Comparison of ENCODE assay signal across 1 cellular context in the genomic region with DNA sequence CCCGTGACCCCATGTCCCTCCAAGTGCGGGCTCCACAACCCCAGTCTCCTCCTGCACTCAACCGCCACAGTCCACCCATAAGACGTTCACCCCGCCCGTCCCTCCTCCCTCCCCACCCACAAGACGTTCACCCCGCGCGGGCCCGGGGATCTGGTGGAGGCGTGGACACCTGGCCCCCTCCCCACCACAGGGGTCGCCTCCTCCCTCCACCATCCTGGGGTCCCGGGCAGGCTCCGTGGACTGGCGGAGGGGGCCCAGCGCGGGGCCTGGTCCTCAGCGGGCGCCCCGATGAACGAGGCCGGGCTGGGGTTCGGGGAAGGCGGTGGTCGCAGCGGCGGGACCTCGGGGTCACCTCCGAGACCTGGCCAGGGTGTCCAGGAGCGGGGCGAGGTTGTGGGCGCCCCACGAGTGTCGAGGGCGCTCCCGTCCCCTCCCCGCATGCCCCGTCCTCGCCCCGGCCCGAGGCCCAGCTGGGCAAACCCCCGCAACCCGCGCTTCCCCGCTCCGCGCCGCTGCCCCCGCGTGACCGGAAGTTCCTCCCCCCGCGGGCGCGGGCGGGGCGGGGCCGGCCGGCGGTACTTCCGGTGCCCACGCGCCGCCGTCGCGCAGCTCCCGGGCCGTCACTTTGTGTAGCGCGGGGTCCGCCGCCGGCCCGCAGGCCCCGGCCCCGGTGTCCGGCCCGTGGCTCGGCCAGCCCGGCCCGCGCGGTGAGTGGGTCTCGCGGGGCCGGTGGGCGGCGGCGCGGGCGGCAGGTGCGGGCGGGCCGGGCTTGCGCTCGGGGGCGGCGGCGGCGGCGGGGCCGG.
TF ChIP-seq lines count a peak whose summit lies in the region.

A gene (plus strand): TSS at position 578 of the 803 bp plus-strand sequence. CDS start 5,092 bp downstream, outside the sequence.

TF ChIP-seq in GM12878, 131 proteins besides CTCF, POLR2A, EP300 and RAD21 (continued from another document):
- TF ChIP-seq, protein P1, sequence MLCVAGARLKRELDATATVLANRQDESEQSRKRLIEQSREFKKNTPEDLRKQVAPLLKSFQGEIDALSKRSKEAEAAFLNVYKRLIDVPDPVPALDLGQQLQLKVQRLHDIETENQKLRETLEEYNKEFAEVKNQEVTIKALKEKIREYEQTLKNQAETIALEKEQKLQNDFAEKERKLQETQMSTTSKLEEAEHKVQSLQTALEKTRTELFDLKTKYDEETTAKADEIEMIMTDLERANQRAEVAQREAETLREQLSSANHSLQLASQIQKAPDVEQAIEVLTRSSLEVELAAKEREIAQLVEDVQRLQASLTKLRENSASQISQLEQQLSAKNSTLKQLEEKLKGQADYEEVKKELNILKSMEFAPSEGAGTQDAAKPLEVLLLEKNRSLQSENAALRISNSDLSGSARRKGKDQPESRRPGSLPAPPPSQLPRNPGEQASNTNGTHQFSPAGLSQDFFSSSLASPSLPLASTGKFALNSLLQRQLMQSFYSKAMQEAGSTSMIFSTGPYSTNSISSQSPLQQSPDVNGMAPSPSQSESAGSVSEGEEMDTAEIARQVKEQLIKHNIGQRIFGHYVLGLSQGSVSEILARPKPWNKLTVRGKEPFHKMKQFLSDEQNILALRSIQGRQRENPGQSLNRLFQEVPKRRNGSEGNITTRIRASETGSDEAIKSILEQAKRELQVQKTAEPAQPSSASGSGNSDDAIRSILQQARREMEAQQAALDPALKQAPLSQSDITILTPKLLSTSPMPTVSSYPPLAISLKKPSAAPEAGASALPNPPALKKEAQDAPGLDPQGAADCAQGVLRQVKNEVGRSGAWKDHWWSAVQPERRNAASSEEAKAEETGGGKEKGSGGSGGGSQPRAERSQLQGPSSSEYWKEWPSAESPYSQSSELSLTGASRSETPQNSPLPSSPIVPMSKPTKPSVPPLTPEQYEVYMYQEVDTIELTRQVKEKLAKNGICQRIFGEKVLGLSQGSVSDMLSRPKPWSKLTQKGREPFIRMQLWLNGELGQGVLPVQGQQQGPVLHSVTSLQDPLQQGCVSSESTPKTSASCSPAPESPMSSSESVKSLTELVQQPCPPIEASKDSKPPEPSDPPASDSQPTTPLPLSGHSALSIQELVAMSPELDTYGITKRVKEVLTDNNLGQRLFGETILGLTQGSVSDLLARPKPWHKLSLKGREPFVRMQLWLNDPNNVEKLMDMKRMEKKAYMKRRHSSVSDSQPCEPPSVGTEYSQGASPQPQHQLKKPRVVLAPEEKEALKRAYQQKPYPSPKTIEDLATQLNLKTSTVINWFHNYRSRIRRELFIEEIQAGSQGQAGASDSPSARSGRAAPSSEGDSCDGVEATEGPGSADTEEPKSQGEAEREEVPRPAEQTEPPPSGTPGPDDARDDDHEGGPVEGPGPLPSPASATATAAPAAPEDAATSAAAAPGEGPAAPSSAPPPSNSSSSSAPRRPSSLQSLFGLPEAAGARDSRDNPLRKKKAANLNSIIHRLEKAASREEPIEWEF (IDR thresholded peaks at IDR 0.05; ENCODE audit: insufficient replicate concordance, low read depth, low read length): no peak
- TF ChIP-seq, protein P2, sequence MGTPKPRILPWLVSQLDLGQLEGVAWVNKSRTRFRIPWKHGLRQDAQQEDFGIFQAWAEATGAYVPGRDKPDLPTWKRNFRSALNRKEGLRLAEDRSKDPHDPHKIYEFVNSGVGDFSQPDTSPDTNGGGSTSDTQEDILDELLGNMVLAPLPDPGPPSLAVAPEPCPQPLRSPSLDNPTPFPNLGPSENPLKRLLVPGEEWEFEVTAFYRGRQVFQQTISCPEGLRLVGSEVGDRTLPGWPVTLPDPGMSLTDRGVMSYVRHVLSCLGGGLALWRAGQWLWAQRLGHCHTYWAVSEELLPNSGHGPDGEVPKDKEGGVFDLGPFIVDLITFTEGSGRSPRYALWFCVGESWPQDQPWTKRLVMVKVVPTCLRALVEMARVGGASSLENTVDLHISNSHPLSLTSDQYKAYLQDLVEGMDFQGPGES (IDR thresholded peaks at IDR 0.05): no peak
- TF ChIP-seq CHD1 (IDR thresholded peaks at IDR 0.05; ENCODE audit: low read depth, low read length) (no peak), TAF1 (IDR thresholded peaks at IDR 0.05; ENCODE audit: borderline replicate concordance, low read depth, low read length) (peak; percentile 53; the same call in 1 of the 2 replicates), RB1 (IDR thresholded peaks at IDR 0.05; ENCODE audit: borderline replicate concordance) (peak; percentile 47; the same call in 1 of the 2 replicates), NFIC (IDR thresholded peaks at IDR 0.05; ENCODE audit: low read depth, low read length) (no peak), NR2F1 (conservative IDR thresholded peaks at IDR 0.05) (peak; percentile 87), SUZ12 (IDR thresholded peaks at IDR 0.05; ENCODE audit: unreplicated experiment) (no peak), SIX5 (IDR thresholded peaks at IDR 0.05; ENCODE audit: low read depth, low read length, severe bottlenecking) (no peak), POLR2AphosphoS2 (IDR thresholded peaks at IDR 0.05; ENCODE audit: low read depth, low read length) (0 out of 2 replicates have a peak, but pooled peaks have one; percentile 22), RCOR1 (conservative IDR thresholded peaks at IDR 0.05; ENCODE audit: low read depth, low read length) (no peak), HCFC1 (IDR thresholded peaks at IDR 0.05; ENCODE audit: low read length) (no peak), MYB (IDR thresholded peaks at IDR 0.05; ENCODE audit: borderline replicate concordance, low read depth, low read length) (no peak), TARDBP (IDR thresholded peaks at IDR 0.05; ENCODE audit: borderline replicate concordance) (no peak), MTA2 (IDR thresholded peaks at IDR 0.05; ENCODE audit: low read depth) (no peak), RELA (IDR thresholded peaks at IDR 0.05; ENCODE audit: borderline replicate concordance, partially characterized antibody) (peak; percentile 36), EZH2 (IDR thresholded peaks at IDR 0.05; ENCODE audit: borderline replicate concordance, control insufficient read depth, low read depth, low read length) (no peak)
- TF ChIP-seq, protein P3, sequence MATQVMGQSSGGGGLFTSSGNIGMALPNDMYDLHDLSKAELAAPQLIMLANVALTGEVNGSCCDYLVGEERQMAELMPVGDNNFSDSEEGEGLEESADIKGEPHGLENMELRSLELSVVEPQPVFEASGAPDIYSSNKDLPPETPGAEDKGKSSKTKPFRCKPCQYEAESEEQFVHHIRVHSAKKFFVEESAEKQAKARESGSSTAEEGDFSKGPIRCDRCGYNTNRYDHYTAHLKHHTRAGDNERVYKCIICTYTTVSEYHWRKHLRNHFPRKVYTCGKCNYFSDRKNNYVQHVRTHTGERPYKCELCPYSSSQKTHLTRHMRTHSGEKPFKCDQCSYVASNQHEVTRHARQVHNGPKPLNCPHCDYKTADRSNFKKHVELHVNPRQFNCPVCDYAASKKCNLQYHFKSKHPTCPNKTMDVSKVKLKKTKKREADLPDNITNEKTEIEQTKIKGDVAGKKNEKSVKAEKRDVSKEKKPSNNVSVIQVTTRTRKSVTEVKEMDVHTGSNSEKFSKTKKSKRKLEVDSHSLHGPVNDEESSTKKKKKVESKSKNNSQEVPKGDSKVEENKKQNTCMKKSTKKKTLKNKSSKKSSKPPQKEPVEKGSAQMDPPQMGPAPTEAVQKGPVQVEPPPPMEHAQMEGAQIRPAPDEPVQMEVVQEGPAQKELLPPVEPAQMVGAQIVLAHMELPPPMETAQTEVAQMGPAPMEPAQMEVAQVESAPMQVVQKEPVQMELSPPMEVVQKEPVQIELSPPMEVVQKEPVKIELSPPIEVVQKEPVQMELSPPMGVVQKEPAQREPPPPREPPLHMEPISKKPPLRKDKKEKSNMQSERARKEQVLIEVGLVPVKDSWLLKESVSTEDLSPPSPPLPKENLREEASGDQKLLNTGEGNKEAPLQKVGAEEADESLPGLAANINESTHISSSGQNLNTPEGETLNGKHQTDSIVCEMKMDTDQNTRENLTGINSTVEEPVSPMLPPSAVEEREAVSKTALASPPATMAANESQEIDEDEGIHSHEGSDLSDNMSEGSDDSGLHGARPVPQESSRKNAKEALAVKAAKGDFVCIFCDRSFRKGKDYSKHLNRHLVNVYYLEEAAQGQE (IDR thresholded peaks at IDR 0.05; ENCODE audit: low read depth, low read length): no peak
- TF ChIP-seq, protein P4, sequence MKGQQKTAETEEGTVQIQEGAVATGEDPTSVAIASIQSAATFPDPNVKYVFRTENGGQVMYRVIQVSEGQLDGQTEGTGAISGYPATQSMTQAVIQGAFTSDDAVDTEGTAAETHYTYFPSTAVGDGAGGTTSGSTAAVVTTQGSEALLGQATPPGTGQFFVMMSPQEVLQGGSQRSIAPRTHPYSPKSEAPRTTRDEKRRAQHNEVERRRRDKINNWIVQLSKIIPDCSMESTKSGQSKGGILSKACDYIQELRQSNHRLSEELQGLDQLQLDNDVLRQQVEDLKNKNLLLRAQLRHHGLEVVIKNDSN (IDR thresholded peaks at IDR 0.05; ENCODE audit: borderline replicate concordance, extremely low read length, insufficient read depth, low read depth, low read length): peak; percentile 93
- TF ChIP-seq, protein P5, sequence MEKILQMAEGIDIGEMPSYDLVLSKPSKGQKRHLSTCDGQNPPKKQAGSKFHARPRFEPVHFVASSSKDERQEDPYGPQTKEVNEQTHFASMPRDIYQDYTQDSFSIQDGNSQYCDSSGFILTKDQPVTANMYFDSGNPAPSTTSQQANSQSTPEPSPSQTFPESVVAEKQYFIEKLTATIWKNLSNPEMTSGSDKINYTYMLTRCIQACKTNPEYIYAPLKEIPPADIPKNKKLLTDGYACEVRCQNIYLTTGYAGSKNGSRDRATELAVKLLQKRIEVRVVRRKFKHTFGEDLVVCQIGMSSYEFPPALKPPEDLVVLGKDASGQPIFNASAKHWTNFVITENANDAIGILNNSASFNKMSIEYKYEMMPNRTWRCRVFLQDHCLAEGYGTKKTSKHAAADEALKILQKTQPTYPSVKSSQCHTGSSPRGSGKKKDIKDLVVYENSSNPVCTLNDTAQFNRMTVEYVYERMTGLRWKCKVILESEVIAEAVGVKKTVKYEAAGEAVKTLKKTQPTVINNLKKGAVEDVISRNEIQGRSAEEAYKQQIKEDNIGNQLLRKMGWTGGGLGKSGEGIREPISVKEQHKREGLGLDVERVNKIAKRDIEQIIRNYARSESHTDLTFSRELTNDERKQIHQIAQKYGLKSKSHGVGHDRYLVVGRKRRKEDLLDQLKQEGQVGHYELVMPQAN (conservative IDR thresholded peaks at IDR 0.05): peak; percentile 72
